18 cellular contexts compared by ENCODE assay signal in genomic region chr11:44731685-44732411, GRCh38. TPM values are rescaled to one million over a fixed set of nuclear protein-coding genes. Genes with fewer than 3 reads are reported as not detected.
A peak's percentile ranks its signal among the peaks of the same experiment; 100 is the strongest.
DNase-seq lines count a peak whose midpoint lies in the region; ATAC-seq, FAIRE-seq and TF ChIP-seq lines count a peak whose summit lies in the region.
"Had no signal": no experiment of that assay in that cellular context is flagged by ENCODE, and none has a peak within 500 bp of the region (broad histone marks: within the 10 kb centered on the region; RNA-seq: fewer than 3 reads in every experiment).

No MANE protein-coding gene starts in this region.

- ATAC-seq in effector memory CD8-positive, alpha-beta T cell (replicated peaks) = no peak
- ATAC-seq in stimulated activated naive CD8-positive, alpha-beta T cell treated with anti-CD3 and anti-CD28 coated beads, Interleukin-15, amount 100 ng/mL, for 72 hours = no peak
- ATAC-seq: esophagus mucosa; natural killer cell treated with Interleukin-12 subunit alpha and Interleukin-12 subunit beta and Interleukin-15 and Interleukin-18, amount 100 ng/mL, for 72 hours; right lobe of liver had no signal

- H3K9me3 Mint-ChIP-seq in osteocyte (ENCODE audit: unreplicated experiment) (no peaks in the 10 kb centered on the region), immature natural killer cell (no peaks in the 10 kb centered on the region)
- H3K9me3 Mint-ChIP-seq in effector memory CD8-positive, alpha-beta T cell = no peaks in the 10 kb centered on the region
- no peaks in the 10 kb centered on the region for H3K9me3 Mint-ChIP-seq in stimulated activated naive CD8-positive, alpha-beta T cell treated with anti-CD3 and anti-CD28 coated beads, Interleukin-15, amount 100 ng/mL, for 72 hours
- H3K9me3 Mint-ChIP-seq: activated B cell treated with CpG ODN at 0.5 μM for 24 hours; natural killer cell treated with Interleukin-12 subunit alpha and Interleukin-12 subunit beta and Interleukin-15 and Interleukin-18, amount 100 ng/mL, for 72 hours had no signal

- FAIRE-seq in GM12892 (lab: Jason Lieb, UNC) = peak; percentile 61

- H3K27me3 Mint-ChIP-seq in osteocyte (ENCODE audit: unreplicated experiment) (no peaks in the 10 kb centered on the region), immature natural killer cell (ENCODE audit: low read depth in 3 of 3) (peaks cover 4 to 13% (median 13%) of the 10 kb centered on the region in 3 donors)
- peaks cover 18 to 22% of the 10 kb centered on the region in 2 donors for H3K27me3 Mint-ChIP-seq in effector memory CD8-positive, alpha-beta T cell
- H3K27me3 Mint-ChIP-seq in stimulated activated naive CD8-positive, alpha-beta T cell treated with anti-CD3 and anti-CD28 coated beads, Interleukin-15, amount 100 ng/mL, for 72 hours = peaks cover 26% of the 10 kb centered on the region

- H3K27ac Mint-ChIP-seq in osteocyte (ENCODE audit: unreplicated experiment) = peak overlapping the region; percentile 2
- no peak overlapping the region for H3K27ac Mint-ChIP-seq in effector memory CD8-positive, alpha-beta T cell
- H3K27ac Mint-ChIP-seq in stimulated activated naive CD8-positive, alpha-beta T cell treated with anti-CD3 and anti-CD28 coated beads, Interleukin-15, amount 100 ng/mL, for 72 hours = no peak overlapping the region
- no peak overlapping the region for H3K27ac Mint-ChIP-seq in immature natural killer cell
- H3K27ac Mint-ChIP-seq: activated B cell treated with CpG ODN at 0.5 μM for 24 hours; natural killer cell treated with Interleukin-12 subunit alpha and Interleukin-12 subunit beta and Interleukin-15 and Interleukin-18, amount 100 ng/mL, for 72 hours had no signal

- H3K36me3 Mint-ChIP-seq in osteocyte (ENCODE audit: unreplicated experiment) = no peaks in the 10 kb centered on the region
- peaks cover 4% of the 10 kb centered on the region for H3K36me3 Mint-ChIP-seq in effector memory CD8-positive, alpha-beta T cell (ENCODE audit: insufficient read depth)
- no peaks in the 10 kb centered on the region for H3K36me3 Mint-ChIP-seq in immature natural killer cell
- H3K36me3 Mint-ChIP-seq: natural killer cell treated with Interleukin-12 subunit alpha and Interleukin-12 subunit beta and Interleukin-15 and Interleukin-18, amount 100 ng/mL, for 72 hours had no signal

- no peak for TF ChIP-seq CTCF in osteocyte (IDR thresholded peaks at IDR 0.05)

- H3K4me3 Mint-ChIP-seq in osteocyte (ENCODE audit: unreplicated experiment) (no peak overlapping the region), immature natural killer cell (no peak overlapping the region)
- no peak overlapping the region for H3K4me3 Mint-ChIP-seq in effector memory CD8-positive, alpha-beta T cell
- no peak overlapping the region for H3K4me3 Mint-ChIP-seq in stimulated activated naive CD8-positive, alpha-beta T cell treated with anti-CD3 and anti-CD28 coated beads, Interleukin-15, amount 100 ng/mL, for 72 hours
- H3K4me3 Mint-ChIP-seq: activated B cell treated with CpG ODN at 0.5 μM for 24 hours; natural killer cell treated with Interleukin-12 subunit alpha and Interleukin-12 subunit beta and Interleukin-15 and Interleukin-18, amount 100 ng/mL, for 72 hours had no signal

- no peak for TF ChIP-seq POLR2A in GM12892 (IDR thresholded peaks at IDR 0.05; ENCODE audit: low read depth, low read length)

- DNase-seq in GM12892 (ENCODE audit: insufficient read length) (no peak), RPMI7951 (ENCODE audit: low read depth) (peak; percentile 10), fibroblast of peridontal ligament (ENCODE audit: extremely low read depth) (peak; percentile 28), osteocyte (ENCODE audit: extremely low spot score, unreplicated experiment) (no peak), A172 (ENCODE audit: low spot score) (no peak), immature natural killer cell (no peak)
- no peak for DNase-seq in effector memory CD8-positive, alpha-beta T cell
- DNase-seq in stimulated activated naive CD8-positive, alpha-beta T cell treated with anti-CD3 and anti-CD28 coated beads, Interleukin-15, amount 100 ng/mL, for 72 hours = no peak
- DNase-seq: activated B cell treated with CpG ODN at 0.5 μM for 24 hours; activated effector memory CD4-positive, alpha-beta T cell treated with Interleukin-2 at 50 U/mL for 16 hours; H7; IMR-90; right lobe of liver; stimulated activated CD4-positive, alpha-beta T cell treated with anti-CD3 and anti-CD28 coated beads, Interleukin-2, amount 100 ng/mL, for 48 hours; SW 1271 had no signal

- peaks cover 63% of the 10 kb centered on the region for H3K4me1 Mint-ChIP-seq in osteocyte (ENCODE audit: unreplicated experiment)
- peaks cover 20 to 32% of the 10 kb centered on the region in 2 donors for H3K4me1 Mint-ChIP-seq in effector memory CD8-positive, alpha-beta T cell (ENCODE audit: low read depth in 2 of 2)
- peaks cover 32% of the 10 kb centered on the region for H3K4me1 Mint-ChIP-seq in stimulated activated naive CD8-positive, alpha-beta T cell treated with anti-CD3 and anti-CD28 coated beads, Interleukin-15, amount 100 ng/mL, for 72 hours
- peaks cover 9 to 13% of the 10 kb centered on the region in 2 donors for H3K4me1 Mint-ChIP-seq in immature natural killer cell

RNA-seq across cellular contexts. Expression of gene TSPAN18, which starts 5.1 kb away (rescaled TPM):
- 1.5 TPM for polyA plus RNA-seq in GM12892 (2012; ENCODE audit: missing spikeins)
- total RNA-seq in RPMI7951 (2014; rRNA removed; shearing (Covaris generic)) = 0.96 and 2.1 TPM in 2 replicates
- total RNA-seq in osteocyte = 13.4 and 14.2 TPM in 2 replicates
- not detected in 2 replicates for total RNA-seq in A172 (2014; rRNA removed; shearing (Covaris generic))
- under 1 TPM; 0.84 to 0.93 (median 0.86) TPM for polyA plus RNA-seq in immature natural killer cell
- total RNA-seq: OCI-LY7 had no signal

Comparison
In these comparisons a context has a peak if more than half of its experiments do, and no peak if none do; other contexts are left out.
1. DNase-seq: peak in RPMI7951 (single experiment) and fibroblast of peridontal ligament (single experiment); none in GM12892 (single experiment), osteocyte (single experiment), A172 (single experiment), effector memory CD8-positive, alpha-beta T cell (0 of 3), stimulated activated naive CD8-positive, alpha-beta T cell treated with anti-CD3 and anti-CD28 coated beads, Interleukin-15, amount 100 ng/mL, for 72 hours (0 of 2) and immature natural killer cell (0 of 3).